In the genomic region with DNA sequence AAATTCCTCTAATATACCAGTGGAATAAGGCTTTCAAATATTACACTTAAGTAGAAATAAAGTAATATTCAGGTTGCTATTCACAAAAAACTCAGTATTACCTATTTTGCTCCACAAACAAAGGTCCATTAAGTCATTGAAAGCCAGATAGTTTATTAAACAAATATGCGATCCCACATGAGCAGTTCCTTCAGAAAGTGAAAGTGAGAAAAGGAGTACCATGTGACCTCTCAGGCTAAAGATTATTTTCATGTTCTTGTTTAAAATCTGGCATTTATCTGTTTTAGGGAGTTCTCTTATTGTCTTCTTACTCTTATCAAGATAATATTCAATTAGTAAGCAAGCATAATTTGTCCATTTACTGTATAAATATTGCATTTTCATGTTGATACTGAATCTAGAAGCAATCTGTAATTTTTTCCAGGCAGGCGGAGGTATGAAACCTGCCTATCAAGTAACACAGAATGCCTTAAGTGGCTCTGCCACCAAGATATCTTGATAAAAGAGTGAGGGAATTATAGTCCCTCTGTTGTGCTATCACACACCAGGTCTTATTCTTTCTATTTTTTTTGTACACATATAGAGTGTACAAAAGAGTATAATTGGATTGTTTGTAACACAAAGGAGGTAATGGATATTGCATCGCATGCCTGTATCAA, we compare ENCODE assay signal across 10 cellular contexts. TPM values are rescaled to one million over a fixed set of nuclear protein-coding genes. Genes with fewer than 3 reads are reported as not detected.
A peak's percentile ranks its signal among the peaks of the same experiment; 100 is the strongest.
DNase-seq lines count a peak whose midpoint lies in the region; ATAC-seq and TF ChIP-seq lines count a peak whose summit lies in the region.
"Had no signal": no experiment of that assay in that cellular context is flagged by ENCODE, and none has a peak within 500 bp of the region (broad histone marks: within the 10 kb centered on the region; RNA-seq: fewer than 3 reads in every experiment).

No MANE protein-coding gene starts in this region.

- no peak for DNase-seq in Calu3
- DNase-seq in GM23248: peak; percentile 45
- no peak for DNase-seq in SJSA1 (ENCODE audit: low read depth in 1 of 2, low spot score in 2 of 2)
- no peak for DNase-seq in lung (ENCODE audit: low spot score)
- DNase-seq in mucosa of gallbladder (ENCODE audit: low spot score): no peak
- DNase-seq in DMS 273 (lab: John Stamatoyannopoulos, UW; ENCODE audit: unreplicated experiment): no peak
- DNase-seq in glomerular visceral epithelial cell (ENCODE audit: extremely low spot score): no peak
- DNase-seq: activated effector memory CD4-positive, alpha-beta T cell treated with Interleukin-2 at 50 U/mL for 16 hours had no signal

- no peaks in the 10 kb centered on the region for H3K79me2 ChIP-seq in GM23248 (ENCODE audit: insufficient read depth)

- in situ Hi-C loops in GM23248 (cut with MboI): no loop called here

- H3K27ac ChIP-seq in GM23248 (no peak overlapping the region), SJSA1 (no peak overlapping the region), lung (ENCODE audit: low read depth in 1 of 2, low read length in 1 of 2) (no peak overlapping the region)

- no peaks in the 10 kb centered on the region for H3K9me3 Mint-ChIP-seq in Calu3 (ENCODE audit: low read depth, unreplicated experiment)

- CTCF ChIA-PET in Calu3 (lab: Charles Lee): no interaction called here

- peak overlapping the region; percentile 82 for H3K27ac Mint-ChIP-seq in Calu3 (ENCODE audit: unreplicated experiment)

- WGBS in GM23248 (ENCODE audit: low coverage in 1 of 2, low lambda C conversion rate in 2 of 2, missing lambda C conversion rate in 2 of 2), 2 experiments: 63 to 67% methylated on average over 3 of the region's 3 CpGs
- WGBS in lung, 2 donors: 57 to 64% methylated on average over 3 of the region's 3 CpGs

- H3K27me3 Mint-ChIP-seq in Calu3 (ENCODE audit: unreplicated experiment): no peaks in the 10 kb centered on the region

- H3K4me3 ChIP-seq in GM23248 (peak overlapping the region; percentile 62), SJSA1 (peak overlapping the region; percentile 5; the same call in 1 of the 2 replicates), lung (no peak overlapping the region)

- BruUV-seq in Calu3 (replicated peaks; lab: Mats Ljungman, UMichigan): no TSS peak

- H3K36me3 Mint-ChIP-seq in Calu3 (ENCODE audit: insufficient read depth, unreplicated experiment): no peaks in the 10 kb centered on the region

- ATAC-seq in lung (ENCODE audit: insufficient read depth, low FRiP score) (peak; percentile 62), HG02973 (IDR thresholded peaks at IDR 0.05; ENCODE audit: unreplicated experiment) (no peak)

- peak overlapping the region; percentile 53 for H3K4me3 Mint-ChIP-seq in Calu3 (ENCODE audit: low read depth, unreplicated experiment)

- H3K27me3 ChIP-seq in GM23248 (replicated peaks; ENCODE audit: insufficient read depth) (no peaks in the 10 kb centered on the region), SJSA1 (replicated peaks) (no peaks in the 10 kb centered on the region), lung (ENCODE audit: control insufficient read depth, insufficient read depth) (no peaks in the 10 kb centered on the region)

- H3K36me3 ChIP-seq in GM23248 (ENCODE audit: low read depth): no peaks in the 10 kb centered on the region
- no peaks in the 10 kb centered on the region for H3K36me3 ChIP-seq in SJSA1
- H3K36me3 ChIP-seq in lung (ENCODE audit: control insufficient read depth in 2 of 2, insufficient read depth in 2 of 2, low read length in 2 of 2): no peaks in the 10 kb centered on the region

- peaks cover 10% of the 10 kb centered on the region for H3K4me1 Mint-ChIP-seq in Calu3 (ENCODE audit: low read depth, unreplicated experiment)

- H3F3A ChIP-seq in GM23248 (ENCODE audit: insufficient read depth): no peaks in the 10 kb centered on the region

- H3K9me2 ChIP-seq in GM23248 (ENCODE audit: insufficient read depth): no peaks in the 10 kb centered on the region

- H3K9me3 ChIP-seq in GM23248 (ENCODE audit: low read depth) (no peaks in the 10 kb centered on the region), SJSA1 (replicated peaks) (no peaks in the 10 kb centered on the region), lung (ENCODE audit: control insufficient read depth in 2 of 2, insufficient read depth in 1 of 2, low read length in 1 of 2) (no peaks in the 10 kb centered on the region)

- H2AFZ ChIP-seq in GM23248: peak overlapping the region; percentile 85

- H3K4me2 ChIP-seq in GM23248 (ENCODE audit: unreplicated experiment): peak overlapping the region; percentile 73

- intact Hi-C loops in Calu3 (cut with micrococcal nuclease; ENCODE audit: unreplicated experiment): no loop called here

- H4K20me1 ChIP-seq in GM23248 (ENCODE audit: insufficient read depth): no peaks in the 10 kb centered on the region

- H3K4me1 ChIP-seq in GM23248 (ENCODE audit: insufficient read depth): no peaks in the 10 kb centered on the region; the same call in 1 of the 2 replicates
- no peaks in the 10 kb centered on the region for H3K4me1 ChIP-seq in SJSA1 (replicated peaks)
- no peaks in the 10 kb centered on the region for H3K4me1 ChIP-seq in lung (ENCODE audit: control insufficient read depth in 2 of 2, insufficient read depth in 2 of 2, low read length in 2 of 2)

- peak overlapping the region; percentile 41 for H3K9ac ChIP-seq in GM23248

- TF ChIP-seq CTCF in Calu3 (IDR thresholded peaks at IDR 0.05; ENCODE audit: unreplicated experiment): no peak
- TF ChIP-seq CTCF in lung (IDR thresholded peaks at IDR 0.05; ENCODE audit: control extremely low read depth, extremely low read depth): no peak

RNA-seq across cellular contexts. Expression of gene PLSCR5, which starts 20.1 kb away (rescaled TPM):
- not detected in 2 replicates for total RNA-seq in Calu3 (2022)
- not detected in 2 replicates for total RNA-seq in GM23248 (2014; rRNA removed; shearing (Covaris generic))
- polyA plus RNA-seq in GM23248 (2016; fragmentation: Nextera tagmentation; extraction: Ambion mirVana): not detected in 2 replicates
- not detected in 2 replicates for total RNA-seq in SJSA1 (2014; rRNA removed; shearing (Covaris generic))
- not detected for total RNA-seq in lung
- not detected for polyA plus RNA-seq in lung
- not detected for total RNA-seq in mucosa of gallbladder
- total RNA-seq: H1 had no signal
- polyA plus RNA-seq: H1 had no signal
